Comparison of ENCODE assay signal across 1 cellular context in genomic region chr20:59809630-59810375, GRCh38.
A peak's percentile ranks its signal among the peaks of the same experiment; 100 is the strongest.
TF ChIP-seq lines count a peak whose summit lies in the region.

No MANE protein-coding gene starts in this region.

TF ChIP-seq in K562, 482 proteins besides CTCF, POLR2A, EP300 and RAD21 (continued from another document):
- TF ChIP-seq, protein P1, sequence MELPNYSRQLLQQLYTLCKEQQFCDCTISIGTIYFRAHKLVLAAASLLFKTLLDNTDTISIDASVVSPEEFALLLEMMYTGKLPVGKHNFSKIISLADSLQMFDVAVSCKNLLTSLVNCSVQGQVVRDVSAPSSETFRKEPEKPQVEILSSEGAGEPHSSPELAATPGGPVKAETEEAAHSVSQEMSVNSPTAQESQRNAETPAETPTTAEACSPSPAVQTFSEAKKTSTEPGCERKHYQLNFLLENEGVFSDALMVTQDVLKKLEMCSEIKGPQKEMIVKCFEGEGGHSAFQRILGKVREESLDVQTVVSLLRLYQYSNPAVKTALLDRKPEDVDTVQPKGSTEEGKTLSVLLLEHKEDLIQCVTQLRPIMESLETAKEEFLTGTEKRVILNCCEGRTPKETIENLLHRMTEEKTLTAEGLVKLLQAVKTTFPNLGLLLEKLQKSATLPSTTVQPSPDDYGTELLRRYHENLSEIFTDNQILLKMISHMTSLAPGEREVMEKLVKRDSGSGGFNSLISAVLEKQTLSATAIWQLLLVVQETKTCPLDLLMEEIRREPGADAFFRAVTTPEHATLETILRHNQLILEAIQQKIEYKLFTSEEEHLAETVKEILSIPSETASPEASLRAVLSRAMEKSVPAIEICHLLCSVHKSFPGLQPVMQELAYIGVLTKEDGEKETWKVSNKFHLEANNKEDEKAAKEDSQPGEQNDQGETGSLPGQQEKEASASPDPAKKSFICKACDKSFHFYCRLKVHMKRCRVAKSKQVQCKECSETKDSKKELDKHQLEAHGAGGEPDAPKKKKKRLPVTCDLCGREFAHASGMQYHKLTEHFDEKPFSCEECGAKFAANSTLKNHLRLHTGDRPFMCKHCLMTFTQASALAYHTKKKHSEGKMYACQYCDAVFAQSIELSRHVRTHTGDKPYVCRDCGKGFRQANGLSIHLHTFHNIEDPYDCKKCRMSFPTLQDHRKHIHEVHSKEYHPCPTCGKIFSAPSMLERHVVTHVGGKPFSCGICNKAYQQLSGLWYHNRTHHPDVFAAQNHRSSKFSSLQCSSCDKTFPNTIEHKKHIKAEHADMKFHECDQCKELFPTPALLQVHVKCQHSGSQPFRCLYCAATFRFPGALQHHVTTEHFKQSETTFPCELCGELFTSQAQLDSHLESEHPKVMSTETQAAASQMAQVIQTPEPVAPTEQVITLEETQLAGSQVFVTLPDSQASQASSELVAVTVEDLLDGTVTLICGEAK (IDR thresholded peaks at IDR 0.05) = peak; percentile 78
- TF ChIP-seq, protein P1 (CRISPR knock-in tag; IDR thresholded peaks at IDR 0.05) = peak; percentile 35; the same call in 1 of the 2 replicates
- no peak for TF ChIP-seq SMAD4 (CRISPR knock-in tag; conservative IDR thresholded peaks at IDR 0.05)
- no peak for TF ChIP-seq ZNF143 (CRISPR knock-in tag; IDR thresholded peaks at IDR 0.05)
